In genomic region chr10:60042959-60043358, GRCh38 we compare ENCODE assay signal across 26 cellular contexts.
DNase-seq lines count a peak whose midpoint lies in the region; ATAC-seq and TF ChIP-seq lines count a peak whose summit lies in the region.
"Had no signal": no experiment of that assay in that cellular context is flagged by ENCODE, and none has a peak within 500 bp of the region (broad histone marks: within the 10 kb centered on the region; RNA-seq: fewer than 3 reads in every experiment).

No MANE protein-coding gene starts in this region.

- no peak for ATAC-seq in stimulated activated memory B cell treated with anti-CD40 and anti-IgM and Interleukin-4, amounts not matched to agents 10 μg/mL and 1 μg/mL and 100 μg/mL, for 72 hours
- ATAC-seq in HG03196 (IDR thresholded peaks at IDR 0.05; ENCODE audit: unreplicated experiment): no peak
- ATAC-seq: activated CD8-positive, alpha-beta T cell treated with anti-CD3 and anti-CD28 coated beads, Interleukin-2, amount 10 ng/mL, durations not matched to agents 7 days and 5 days; foreskin keratinocyte; heart right ventricle; left lobe of liver; naive thymus-derived CD8-positive, alpha-beta T cell; T-cell had no signal

- H3K9me3 Mint-ChIP-seq in stimulated activated memory B cell treated with anti-CD40 and anti-IgM and Interleukin-4, amounts not matched to agents 10 μg/mL and 1 μg/mL and 100 μg/mL, for 72 hours: no peaks in the 10 kb centered on the region
- H3K9me3 Mint-ChIP-seq: naive thymus-derived CD8-positive, alpha-beta T cell; T-cell had no signal

- H3K4me3 ChIP-seq in fibroblast of villous mesenchyme (ENCODE audit: low read depth, low read length) (no peak overlapping the region), tibial artery (no peak overlapping the region)
- H3K4me3 ChIP-seq: heart right ventricle, SJCRH30 had no signal

- TF ChIP-seq CTCF in fibroblast of villous mesenchyme (IDR thresholded peaks at IDR 0.05; ENCODE audit: insufficient read depth, low read depth, low read length): no peak
- no peak for TF ChIP-seq CTCF in tibial artery (IDR thresholded peaks at IDR 0.05)

- DNase-seq in NCI-H82 (lab: John Stamatoyannopoulos, UW) (peak; percentile 1), NCI-H82 treated with DMSO at 0.1 percent for 48 hours (lab: John Stamatoyannopoulos, UW; ENCODE audit: unreplicated experiment) (no peak), NCI-H69 (lab: John Stamatoyannopoulos, UW) (peak; percentile 38), fibroblast of villous mesenchyme (ENCODE audit: low read depth) (peak; percentile 75), tibial artery (no peak), NCI-H774 (lab: John Stamatoyannopoulos, UW) (no peak)
- DNase-seq: activated CD4-positive, CD25-positive, alpha-beta regulatory T cell treated with anti-CD3 and anti-CD28 coated beads, Interleukin-2, amount 50 U/mL, for 72 hours; activated CD8-positive, alpha-beta T cell treated with anti-CD3 and anti-CD28 coated beads, Interleukin-2, amount 10 ng/mL, durations not matched to agents 7 days and 5 days; activated gamma-delta T cell; activated T-cell treated with anti-CD3 and anti-CD28 coated beads for 4 hours; effector CD4-positive, alpha-beta T cell; foreskin keratinocyte; heart right ventricle; MM.1S; naive thymus-derived CD8-positive, alpha-beta T cell; NCI-H187; NCI-H2227 treated with DMSO at 0.1 percent for 48 hours; NK-92 treated with Interleukin-12 subunit alpha and Interleukin-12 subunit beta, amount 100 ng/mL, for 24 hours; retina; SJCRH30; small intestine; T-cell had no signal

- no peaks in the 10 kb centered on the region for H3K36me3 ChIP-seq in tibial artery
- H3K36me3 ChIP-seq: SJCRH30 had no signal

- peak overlapping the region; percentile 60 to 66 for H3K27ac ChIP-seq in tibial artery
- H3K27ac ChIP-seq: foreskin keratinocyte, heart right ventricle, SJCRH30 had no signal

- no peak overlapping the region for H3K4me3 Mint-ChIP-seq in stimulated activated memory B cell treated with anti-CD40 and anti-IgM and Interleukin-4, amounts not matched to agents 10 μg/mL and 1 μg/mL and 100 μg/mL, for 72 hours
- H3K4me3 Mint-ChIP-seq: activated CD8-positive, alpha-beta T cell treated with anti-CD3 and anti-CD28 coated beads, Interleukin-2, amount 10 ng/mL, durations not matched to agents 7 days and 5 days; mesothelial cell of epicardium; naive thymus-derived CD8-positive, alpha-beta T cell; T-cell had no signal

- H3K9me3 ChIP-seq in tibial artery: no peaks in the 10 kb centered on the region
- H3K9me3 ChIP-seq: heart right ventricle, SJCRH30 had no signal

- H3K27me3 Mint-ChIP-seq in stimulated activated memory B cell treated with anti-CD40 and anti-IgM and Interleukin-4, amounts not matched to agents 10 μg/mL and 1 μg/mL and 100 μg/mL, for 72 hours: no peaks in the 10 kb centered on the region
- H3K27me3 Mint-ChIP-seq: T-cell had no signal

- H3K27me3 ChIP-seq in tibial artery: no peaks in the 10 kb centered on the region
- H3K27me3 ChIP-seq: foreskin keratinocyte, heart right ventricle, SJCRH30 had no signal

- H3K4me1 Mint-ChIP-seq in stimulated activated memory B cell treated with anti-CD40 and anti-IgM and Interleukin-4, amounts not matched to agents 10 μg/mL and 1 μg/mL and 100 μg/mL, for 72 hours: no peaks in the 10 kb centered on the region
- H3K4me1 Mint-ChIP-seq: naive thymus-derived CD8-positive, alpha-beta T cell; T-cell had no signal

- no peak overlapping the region for H3K27ac Mint-ChIP-seq in stimulated activated memory B cell treated with anti-CD40 and anti-IgM and Interleukin-4, amounts not matched to agents 10 μg/mL and 1 μg/mL and 100 μg/mL, for 72 hours
- H3K27ac Mint-ChIP-seq: activated CD8-positive, alpha-beta T cell treated with anti-CD3 and anti-CD28 coated beads, Interleukin-2, amount 10 ng/mL, durations not matched to agents 7 days and 5 days; mesothelial cell of epicardium; naive thymus-derived CD8-positive, alpha-beta T cell; T-cell had no signal

- no peaks in the 10 kb centered on the region for H3K36me3 Mint-ChIP-seq in stimulated activated memory B cell treated with anti-CD40 and anti-IgM and Interleukin-4, amounts not matched to agents 10 μg/mL and 1 μg/mL and 100 μg/mL, for 72 hours

- intact Hi-C loops in tibial artery (cut with DNase I; ENCODE audit: low total_unique reads): no loop called here

- H3K4me1 ChIP-seq in tibial artery: peaks cover 0 to 70% (median 29%) of the 10 kb centered on the region in 4 donors
- H3K4me1 ChIP-seq: SJCRH30 had no signal

Comparison
In these comparisons a context has a peak if more than half of its experiments do, and no peak if none do; other contexts are left out.
1. DNase-seq: peak in NCI-H82 (single experiment), NCI-H69 (single experiment) and fibroblast of villous mesenchyme (single experiment); none in NCI-H82 treated with DMSO at 0.1 percent for 48 hours (single experiment), tibial artery (0 of 2) and NCI-H774 (single experiment).